9 cellular contexts compared by ENCODE assay signal in genomic region chr2:65231892-65232477, GRCh38.
A peak's percentile ranks its signal among the peaks of the same experiment; 100 is the strongest.
DNase-seq lines count a peak whose midpoint lies in the region; ATAC-seq and TF ChIP-seq lines count a peak whose summit lies in the region.
"Had no signal": no experiment of that assay in that cellular context is flagged by ENCODE, and none has a peak within 500 bp of the region (broad histone marks: within the 10 kb centered on the region; RNA-seq: fewer than 3 reads in every experiment).

No MANE protein-coding gene starts in this region.

- H3K36me3 ChIP-seq in brain microvascular endothelial cell (replicated peaks) = peaks cover 22% of the 10 kb centered on the region

- no peak for TF ChIP-seq POLR2A in NB4 (IDR thresholded peaks at IDR 0.05; ENCODE audit: extremely low read depth, insufficient read length)

- H3K27ac ChIP-seq in brain microvascular endothelial cell = peak overlapping the region; percentile 93

- H3K4me3 ChIP-seq in NB4 (ENCODE audit: low read depth, low read length) = peak overlapping the region; percentile 50
- no peak overlapping the region for H3K4me3 ChIP-seq in brain microvascular endothelial cell (ENCODE audit: low read depth, low read length)

- ATAC-seq in HG02973 (IDR thresholded peaks at IDR 0.05; ENCODE audit: unreplicated experiment) = no peak
- ATAC-seq in HG02798 (IDR thresholded peaks at IDR 0.05; ENCODE audit: poor library complexity, unreplicated experiment) = no peak

- in situ Hi-C loops in brain microvascular endothelial cell (cut with HindIII; ENCODE audit: low pct_ligation_motif_present, low sequenced_read_pairs) = no loop called here

- TF ChIP-seq CTCF in NB4 (IDR thresholded peaks at IDR 0.05; ENCODE audit: low read depth, low read length) (no peak), brain microvascular endothelial cell (IDR thresholded peaks at IDR 0.05; ENCODE audit: low read depth, low read length, missing control alignments) (no peak)

- peak; percentile 51 for DNase-seq in EL
- peak; percentile 74 for DNase-seq in NB4 (ENCODE audit: low read depth)
- DNase-seq in brain microvascular endothelial cell = peak; percentile 76
- DNase-seq in non-pigmented ciliary epithelial cell (ENCODE audit: low read depth) = peak; percentile 42
- no peak for DNase-seq in cerebellar cortex (ENCODE audit: low spot score)
- DNase-seq in medulla oblongata (ENCODE audit: extremely low spot score) = no peak
- DNase-seq: NCI-H1694 treated with DMSO at 0.1 percent for 48 hours had no signal

- H3K27me3 ChIP-seq in brain microvascular endothelial cell (replicated peaks) = no peaks in the 10 kb centered on the region

Comparison
In these comparisons a context has a peak if more than half of its experiments do, and no peak if none do; other contexts are left out.
1. DNase-seq: peak in EL (single experiment), NB4 (single experiment), brain microvascular endothelial cell (single experiment) and non-pigmented ciliary epithelial cell (single experiment); none in cerebellar cortex (single experiment) and medulla oblongata (single experiment).